In genomic region chr5:142958933-142959682, GRCh38 we compare ENCODE assay signal across 19 cellular contexts.
DNase-seq lines count a peak whose midpoint lies in the region; ATAC-seq, FAIRE-seq and TF ChIP-seq lines count a peak whose summit lies in the region.
"Had no signal": no experiment of that assay in that cellular context is flagged by ENCODE, and none has a peak within 500 bp of the region (broad histone marks: within the 10 kb centered on the region; RNA-seq: fewer than 3 reads in every experiment).

No MANE protein-coding gene starts in this region.

- TF ChIP-seq EP300 in A549 (IDR thresholded peaks at IDR 0.05) (no peak), K562 (IDR thresholded peaks at IDR 0.05; ENCODE audit: low read length) (no peak)

- no peak for DNase-seq in A549 (ENCODE audit: low read depth in 1 of 2, low spot score in 1 of 2)
- DNase-seq in ELR (ENCODE audit: low read depth) = peak; percentile 35
- DNase-seq in M059J (ENCODE audit: low read depth) = peak; percentile 22
- DNase-seq in K562 (ENCODE audit: extremely low read depth in 1 of 4, low spot score in 3 of 4) = no peak
- no peak for DNase-seq in OCI-LY7 (ENCODE audit: low spot score)
- no peak for DNase-seq in lower leg skin (ENCODE audit: low spot score in 2 of 2)
- no peak for DNase-seq in activated gamma-delta T cell treated with Interleukin-2 at 50 U/mL for 16 hours
- no peak for DNase-seq in activated CD4-positive, alpha-beta T cell treated with anti-CD3 and anti-CD28 coated beads for 4 hours
- DNase-seq: activated CD4-positive, alpha-beta memory T cell treated with anti-CD3 and anti-CD28 coated beads for 36 hours; anterior cingulate cortex; DMS53; head of caudate nucleus; kidney; midbrain; occipital lobe; SJCRH30; upper lobe of left lung had no signal

- no peaks in the 10 kb centered on the region for H3K9me2 ChIP-seq in OCI-LY7 (ENCODE audit: insufficient read depth, low read length)

- TF ChIP-seq POLR2A in A549 (IDR thresholded peaks at IDR 0.05; ENCODE audit: low read length) (no peak), K562 (conservative IDR thresholded peaks at IDR 0.05) (no peak), lower leg skin (IDR thresholded peaks at IDR 0.05) (no peak)

- BruUV-seq in K562 (replicated peaks; lab: Mats Ljungman, UMichigan) (no TSS peak), OCI-LY7 (replicated peaks; lab: Mats Ljungman, UMichigan) (no TSS peak)

- H3K27ac ChIP-seq in A549 = peak overlapping the region; percentile 88 to 96
- H3K27ac ChIP-seq in K562 (ENCODE audit: extremely low read depth, low read depth, low read length) = no peak overlapping the region
- no peak overlapping the region for H3K27ac ChIP-seq in OCI-LY7 (ENCODE audit: low read depth, low read length, poor library complexity, severe bottlenecking)
- H3K27ac ChIP-seq: coronary artery, SJCRH30, upper lobe of left lung had no signal

- FAIRE-seq in A549 (lab: Jason Lieb, UNC) (no peak), K562 (lab: Jason Lieb, UNC) (no peak)
- FAIRE-seq: kidney, TTC549 had no signal

- no peak for TF ChIP-seq CTCF in A549 (IDR thresholded peaks at IDR 0.05)
- no peak for TF ChIP-seq CTCF in K562 (IDR thresholded peaks at IDR 0.05 in 2 of 3, conservative IDR thresholded peaks at IDR 0.05 in 1 of 3; ENCODE audit: insufficient read depth in 2 of 3, low read depth in 1 of 3, low read length in 3 of 3)
- no peak for TF ChIP-seq CTCF in OCI-LY7 (conservative IDR thresholded peaks at IDR 0.05; ENCODE audit: low read length)
- no peak for TF ChIP-seq CTCF in lower leg skin (IDR thresholded peaks at IDR 0.05)

- no peak overlapping the region for H3K9ac ChIP-seq in K562 (ENCODE audit: insufficient read depth in 1 of 2, low read depth in 2 of 2, low read length in 2 of 2)

- H3K9me3 ChIP-seq in A549 (no peaks in the 10 kb centered on the region), K562 (replicated peaks; ENCODE audit: control insufficient read depth, insufficient read depth, low read depth, low read length) (no peaks in the 10 kb centered on the region), OCI-LY7 (ENCODE audit: low read length) (no peaks in the 10 kb centered on the region)
- H3K9me3 ChIP-seq: SJCRH30, upper lobe of left lung had no signal

- POLR2A ChIA-PET in A549 (lab: Yijun Ruan, JAX) = interaction anchor here (0.7 to 1.0 kb wide), 2 partner anchors 439 to 549 kb away, joined by 3 to 4 read pairs; no protein-coding TSS in a partner anchor
- POLR2A ChIA-PET in K562 (lab: Yijun Ruan, JAX) = no interaction called here
- POLR2A ChIA-PET in OCI-LY7 (lab: Charles Lee) = interaction anchor here (0.5 to 0.9 kb wide), 9 partner anchors 10 to 971 kb away, joined by 3 to 6 read pairs (median 3); no protein-coding TSS in a partner anchor

- peak overlapping the region; percentile 86 for H3K4me2 ChIP-seq in A549
- no peak overlapping the region for H3K4me2 ChIP-seq in K562 (ENCODE audit: insufficient read depth, low read length)
- H3K4me2 ChIP-seq in OCI-LY7 (ENCODE audit: low read length) = no peak overlapping the region

- no peaks in the 10 kb centered on the region; a peak in 1 of 5 replicates for H3K27me3 ChIP-seq in K562 (ENCODE audit: control insufficient read depth in 2 of 2, insufficient read depth in 2 of 2, low read length in 2 of 2)
- H3K27me3 ChIP-seq: SJCRH30, upper lobe of left lung had no signal

- H3K4me3 ChIP-seq in A549 (no peak overlapping the region), K562 (no peak overlapping the region), OCI-LY7 (ENCODE audit: low read depth, low read length, poor library complexity, severe bottlenecking) (no peak overlapping the region), lower leg skin (ENCODE audit: low read depth, poor library complexity, severe bottlenecking) (no peak overlapping the region)
- H3K4me3 ChIP-seq: coronary artery, SJCRH30, upper lobe of left lung had no signal

- no peak for TF ChIP-seq RAD21 in A549 (conservative IDR thresholded peaks at IDR 0.05 in 1 of 2, IDR thresholded peaks at IDR 0.05 in 1 of 2)
- TF ChIP-seq RAD21 in K562 (CRISPR knock-in tag; conservative IDR thresholded peaks at IDR 0.05 in 1 of 2, IDR thresholded peaks at IDR 0.05 in 1 of 2) = no peak

- H3K4me1 ChIP-seq in A549 (peaks cover 58% of the 10 kb centered on the region), K562 (replicated peaks in 1 of 2; ENCODE audit: control insufficient read depth in 2 of 2, insufficient read depth in 2 of 2, low read length in 2 of 2) (no peaks in the 10 kb centered on the region), OCI-LY7 (ENCODE audit: insufficient read depth, low read length, poor library complexity, severe bottlenecking) (no peaks in the 10 kb centered on the region)

- H4K20me1 ChIP-seq in K562 (replicated peaks; ENCODE audit: control insufficient read depth, insufficient read depth, low read length) = no peaks in the 10 kb centered on the region
- H4K20me1 ChIP-seq in OCI-LY7 (ENCODE audit: insufficient read depth, low read length) = no peaks in the 10 kb centered on the region

- H2AFZ ChIP-seq in K562 (ENCODE audit: low read depth, low read length) (no peak overlapping the region), OCI-LY7 (ENCODE audit: low read length) (no peak overlapping the region)

- no peaks in the 10 kb centered on the region for H3K9me1 ChIP-seq in K562 (ENCODE audit: control insufficient read depth, insufficient read depth, low read length)

- 91% methylated on average over 1 of the region's 1 CpG for WGBS in A549 (ENCODE audit: missing lambda C conversion rate)
- 0% methylated on average over 1 of the region's 1 CpG for WGBS in K562 (ENCODE audit: insufficient coverage, low coverage, missing lambda C conversion rate)
- 83 to 100% methylated on average over 1 of the region's 1 CpG for WGBS in lower leg skin, 2 donors

- in situ Hi-C loops in K562 (cut with MboI) = no loop called here

- H3K36me3 ChIP-seq in K562 (ENCODE audit: control insufficient read depth, insufficient read depth, low read length) (no peaks in the 10 kb centered on the region), OCI-LY7 (ENCODE audit: insufficient read depth, low read length) (no peaks in the 10 kb centered on the region)
- H3K36me3 ChIP-seq: SJCRH30, upper lobe of left lung had no signal

- H3K79me2 ChIP-seq in K562 (ENCODE audit: control insufficient read depth, insufficient read depth, low read length) = no peaks in the 10 kb centered on the region
- no peaks in the 10 kb centered on the region for H3K79me2 ChIP-seq in OCI-LY7 (ENCODE audit: insufficient read depth, low read depth, low read length)

- intact Hi-C loops in K562 (cut with micrococcal nuclease) = no loop called here
- intact Hi-C loops in OCI-LY7 (cut with micrococcal nuclease; ENCODE audit: unreplicated experiment) = no loop called here
- intact Hi-C loops in lower leg skin (cut with DNase I; ENCODE audit: low total_unique reads) = no loop called here

- CTCF ChIA-PET in A549 (lab: Yijun Ruan, JAX) (interaction anchor here (0.7 to 4.1 kb wide), 7 partner anchors 8 to 246 kb away, joined by 3 to 19 read pairs (median 5); no protein-coding TSS in a partner anchor), K562 (lab: Yijun Ruan, JAX; ENCODE audit: low intra/inter-chr PET ratio) (no interaction called here), OCI-LY7 (lab: Charles Lee; ENCODE audit: unreplicated experiment) (interaction anchor here (0.9 to 1.7 kb wide), 2 partner anchors 270 to 860 kb away, joined by 3 to 4 read pairs; no protein-coding TSS in a partner anchor)

- ATAC-seq in A549 (no peak), K562 (no peak)

TF ChIP-seq in A549, 52 proteins besides CTCF, POLR2A, EP300 and RAD21 (continues in another document):
- no peak for TF ChIP-seq ATOH8 (CRISPR knock-in tag; IDR thresholded peaks at IDR 0.05; ENCODE audit: low read depth)
- no peak for TF ChIP-seq ZSCAN20 (CRISPR knock-in tag; IDR thresholded peaks at IDR 0.05)
- TF ChIP-seq SREBF2 (IDR thresholded peaks at IDR 0.05) = no peak
- TF ChIP-seq, protein P1, sequence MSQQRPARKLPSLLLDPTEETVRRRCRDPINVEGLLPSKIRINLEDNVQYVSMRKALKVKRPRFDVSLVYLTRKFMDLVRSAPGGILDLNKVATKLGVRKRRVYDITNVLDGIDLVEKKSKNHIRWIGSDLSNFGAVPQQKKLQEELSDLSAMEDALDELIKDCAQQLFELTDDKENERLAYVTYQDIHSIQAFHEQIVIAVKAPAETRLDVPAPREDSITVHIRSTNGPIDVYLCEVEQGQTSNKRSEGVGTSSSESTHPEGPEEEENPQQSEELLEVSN (IDR thresholded peaks at IDR 0.05; ENCODE audit: borderline replicate concordance, low read depth) = no peak
- no peak for TF ChIP-seq ZC3H11A (IDR thresholded peaks at IDR 0.05)
- TF ChIP-seq CHD4 (IDR thresholded peaks at IDR 0.05; ENCODE audit: borderline replicate concordance) = no peak
- no peak for TF ChIP-seq CBX8 (IDR thresholded peaks at IDR 0.05)

TF ChIP-seq in K562, 482 proteins besides CTCF, POLR2A, EP300 and RAD21:
- TF ChIP-seq MCM5 (IDR thresholded peaks at IDR 0.05; ENCODE audit: low read depth) (no peak), NFIC (IDR thresholded peaks at IDR 0.05) (peak; percentile 40)

Comparison
In these comparisons a context has a peak if more than half of its experiments do, and no peak if none do; other contexts are left out.
1. DNase-seq: peak in ELR (single experiment) and M059J (single experiment); none in A549 (0 of 2), K562 (0 of 4), OCI-LY7 (single experiment), lower leg skin (0 of 2), activated gamma-delta T cell treated with Interleukin-2 at 50 U/mL for 16 hours (single experiment) and activated CD4-positive, alpha-beta T cell treated with anti-CD3 and anti-CD28 coated beads for 4 hours (0 of 2).
2. H3K27ac ChIP-seq: peak in A549 (2 of 2); none in K562 (single experiment) and OCI-LY7 (single experiment).